ENCODE assay signal across 12 cellular contexts in genomic region chr19:6069268-6069771, GRCh38. TPM values are rescaled to one million over a fixed set of nuclear protein-coding genes. Genes with fewer than 3 reads are reported as not detected.
A peak's percentile ranks its signal among the peaks of the same experiment; 100 is the strongest.
DNase-seq lines count a peak whose midpoint lies in the region; ATAC-seq, FAIRE-seq and TF ChIP-seq lines count a peak whose summit lies in the region.
"Had no signal": no experiment of that assay in that cellular context is flagged by ENCODE, and none has a peak within 500 bp of the region (broad histone marks: within the 10 kb centered on the region; RNA-seq: fewer than 3 reads in every experiment).

No MANE protein-coding gene starts in this region.

- dilution Hi-C loops in mammary epithelial cell (cut with HindIII; ENCODE audit: low sequenced_read_pairs) = no loop called here

- no peak overlapping the region for H4K8ac ChIP-seq in H1 (ENCODE audit: extremely low read depth, insufficient read depth, low read length)

- H2AFZ ChIP-seq in H1 (ENCODE audit: low read length) (no peak overlapping the region), mammary epithelial cell (ENCODE audit: low read depth, low read length) (no peak overlapping the region)
- H2AFZ ChIP-seq: PC-9 had no signal

- intact Hi-C loops in mammary epithelial cell (cut with micrococcal nuclease) = no loop called here

- TF ChIP-seq POLR2A in H1 (IDR thresholded peaks at IDR 0.05; ENCODE audit: control extremely low read depth in 1 of 2, low read depth in 2 of 2, low read length in 2 of 2) = no peak

- no peak for TF ChIP-seq RAD21 in H1 (IDR thresholded peaks at IDR 0.05 in 1 of 2, conservative IDR thresholded peaks at IDR 0.05 in 1 of 2; ENCODE audit: low read depth in 2 of 2, low read length in 2 of 2)

- H3K4me1 ChIP-seq in H1 (replicated peaks in 1 of 4; ENCODE audit: control insufficient read depth in 3 of 4, insufficient read depth in 4 of 4, low read length in 3 of 4) (peaks cover 3 to 6% (median 4%) of the 10 kb centered on the region in 4 experiments; a peak in 6 of 7 replicates), mammary epithelial cell (ENCODE audit: insufficient read depth, low read length) (peaks cover 28% of the 10 kb centered on the region)

- H4K20me1 ChIP-seq in H1 (replicated peaks in 1 of 2; ENCODE audit: control insufficient read depth in 1 of 2, insufficient read depth in 2 of 2, low read length in 2 of 2) (peaks cover 0 to 2% of the 10 kb centered on the region in 2 experiments), mammary epithelial cell (ENCODE audit: insufficient read depth, low read length) (no peaks in the 10 kb centered on the region)

- no TSS peak for BruUV-seq in mammary epithelial cell (replicated peaks; lab: Mats Ljungman, UMichigan)

- H3K9me3 ChIP-seq in H1 (ENCODE audit: insufficient read depth in 2 of 2, low read depth in 1 of 2, low read length in 1 of 2) = no peaks in the 10 kb centered on the region
- H3K9me3 ChIP-seq in mammary epithelial cell (replicated peaks; ENCODE audit: insufficient read depth, low read length) = no peaks in the 10 kb centered on the region

- no peak overlapping the region for H2BK12ac ChIP-seq in H1 (ENCODE audit: low read depth, low read length)

- no peaks in the 10 kb centered on the region for H3K79me1 ChIP-seq in H1 (ENCODE audit: low read depth, low read length)

- peaks cover 4% of the 10 kb centered on the region; the same call in 1 of the 2 replicates for H3K23me2 ChIP-seq in H1 (ENCODE audit: low read depth, low read length)

- FAIRE-seq in H1 (lab: Jason Lieb, UNC) = no peak

- peaks cover 14% of the 10 kb centered on the region for H3K27me3 Mint-ChIP-seq in T-helper 1 cell treated with Interleukin-12 subunit alpha and Interleukin-12 subunit beta and Interleukin-4 antibody, amounts not matched to agents 30 μg/mL and 1 μg/mL, for 36 hours (ENCODE audit: low read depth)
- peaks cover 21 to 24% of the 10 kb centered on the region in 2 donors for H3K27me3 Mint-ChIP-seq in stimulated activated naive B cell treated with anti-CD40 and anti-IgM and Interleukin-4, amounts not matched to agents 10 μg/mL and 1 μg/mL and 100 μg/mL, for 72 hours

- peaks cover 12% of the 10 kb centered on the region for H3K4me1 Mint-ChIP-seq in T-helper 1 cell treated with Interleukin-12 subunit alpha and Interleukin-12 subunit beta and Interleukin-4 antibody, amounts not matched to agents 30 μg/mL and 1 μg/mL, for 36 hours (ENCODE audit: low read depth)
- H3K4me1 Mint-ChIP-seq in stimulated activated naive B cell treated with anti-CD40 and anti-IgM and Interleukin-4, amounts not matched to agents 10 μg/mL and 1 μg/mL and 100 μg/mL, for 72 hours = peaks cover 19 to 23% of the 10 kb centered on the region in 2 donors

- no peak overlapping the region for H4K5ac ChIP-seq in H1 (ENCODE audit: insufficient read length, low read depth, low read length)

- no peaks in the 10 kb centered on the region for H3K79me2 ChIP-seq in H1 (ENCODE audit: control insufficient read depth in 1 of 2, insufficient read depth in 2 of 2, low read length in 2 of 2)
- peaks cover 4% of the 10 kb centered on the region for H3K79me2 ChIP-seq in mammary epithelial cell (ENCODE audit: insufficient read depth, low read length)

- POLR2A ChIA-PET in H1 (lab: Charles Lee; ENCODE audit: partially characterized antibody) = interaction anchor here (1.0 to 1.5 kb wide), 2 partner anchors 8 to 9 kb away, joined by 3 to 4 read pairs; no protein-coding TSS in a partner anchor

- DNase-seq in activated CD4-positive, CD25-positive, alpha-beta regulatory T cell (lab: John Stamatoyannopoulos, UW) = no peak
- DNase-seq in H1 (ENCODE audit: low read depth in 1 of 2, low spot score in 2 of 2) (no peak), AG20443 (ENCODE audit: low spot score) (no peak), mammary epithelial cell (no peak)
- no peak for DNase-seq in stimulated activated naive B cell treated with anti-CD40 and anti-IgM and Interleukin-4, amounts not matched to agents 10 μg/mL and 1 μg/mL and 100 μg/mL, for 72 hours
- DNase-seq: DMS53, Kasumi-1, NCI-H2171 treated with DMSO at 0.1 percent for 48 hours, PC-9 had no signal

- TF ChIP-seq CTCF in H1 (IDR thresholded peaks at IDR 0.05; ENCODE audit: control extremely low read depth in 1 of 3, insufficient read depth in 1 of 3, low read depth in 1 of 3, low read length in 3 of 3) = no peak
- TF ChIP-seq CTCF in mammary epithelial cell (conservative IDR thresholded peaks at IDR 0.05 in 1 of 2, IDR thresholded peaks at IDR 0.05 in 1 of 2; ENCODE audit: extremely low read depth in 1 of 2, insufficient read depth in 1 of 2, low read depth in 1 of 2, low read length in 2 of 2) = no peak

- H3K27ac ChIP-seq in H1 (ENCODE audit: low read depth, low read length) (no peak overlapping the region), mammary epithelial cell (ENCODE audit: insufficient read depth, low read depth, low read length) (no peak overlapping the region)
- H3K27ac ChIP-seq: PC-9 had no signal

- H3K36me3 ChIP-seq in H1 (ENCODE audit: control insufficient read depth in 2 of 4, insufficient read depth in 4 of 4, low read length in 3 of 4) (no peaks in the 10 kb centered on the region), mammary epithelial cell (ENCODE audit: insufficient read depth, low read length) (no peaks in the 10 kb centered on the region)

- no peak overlapping the region for H3K9ac ChIP-seq in H1 (replicated peaks in 1 of 4; ENCODE audit: extremely low read depth in 1 of 4, low read depth in 3 of 4, low read length in 3 of 4)
- no peak overlapping the region for H3K9ac ChIP-seq in mammary epithelial cell (ENCODE audit: insufficient read depth, low read length)

- no peak overlapping the region for H3K4me3 Mint-ChIP-seq in T-helper 1 cell treated with Interleukin-12 subunit alpha and Interleukin-12 subunit beta and Interleukin-4 antibody, amounts not matched to agents 30 μg/mL and 1 μg/mL, for 36 hours
- H3K4me3 Mint-ChIP-seq in stimulated activated naive B cell treated with anti-CD40 and anti-IgM and Interleukin-4, amounts not matched to agents 10 μg/mL and 1 μg/mL and 100 μg/mL, for 72 hours = peak overlapping the region; percentile 35 to 77

- no peak overlapping the region for H3K4ac ChIP-seq in H1 (replicated peaks; ENCODE audit: insufficient read length, low read depth, low read length)

- in situ Hi-C loops in mammary epithelial cell (cut with MboI; ENCODE audit: low sequenced_read_pairs in 2 of 2) = no loop called here

- H4K91ac ChIP-seq in H1 (replicated peaks; ENCODE audit: insufficient read length, low read length) = no peak overlapping the region

- H3K4me2 ChIP-seq in H1 (ENCODE audit: insufficient read depth in 1 of 2, low read depth in 2 of 2, low read length in 2 of 2) (no peak overlapping the region), mammary epithelial cell (ENCODE audit: insufficient read depth, low read depth, low read length) (no peak overlapping the region)
- H3K4me2 ChIP-seq: PC-9 had no signal

- H2BK120ac ChIP-seq in H1 (replicated peaks; ENCODE audit: low read depth, low read length) = no peak overlapping the region

- H3K4me3 ChIP-seq in H1 (ENCODE audit: extremely low read depth in 1 of 4, insufficient read depth in 2 of 4, low read depth in 3 of 4, low read length in 4 of 4) (no peak overlapping the region), mammary epithelial cell (replicated peaks in 1 of 3; ENCODE audit: insufficient read depth in 1 of 3, low read depth in 2 of 3, low read length in 3 of 3) (no peak overlapping the region)
- H3K4me3 ChIP-seq: PC-9 had no signal

- peaks cover 6% of the 10 kb centered on the region for H3K9me3 Mint-ChIP-seq in T-helper 1 cell treated with Interleukin-12 subunit alpha and Interleukin-12 subunit beta and Interleukin-4 antibody, amounts not matched to agents 30 μg/mL and 1 μg/mL, for 36 hours
- H3K9me3 Mint-ChIP-seq in stimulated activated naive B cell treated with anti-CD40 and anti-IgM and Interleukin-4, amounts not matched to agents 10 μg/mL and 1 μg/mL and 100 μg/mL, for 72 hours = peaks cover 4 to 6% of the 10 kb centered on the region in 2 donors

- CTCF ChIA-PET in H1 (lab: Charles Lee; ENCODE audit: partially characterized antibody) (interaction anchor here (1.2 kb wide), 1 partner anchor 22 kb away, joined by 5 read pairs; no protein-coding TSS in a partner anchor), mammary epithelial cell (lab: Charles Lee; ENCODE audit: low non-redundant PET) (no interaction called here)

- H2AK5ac ChIP-seq in H1 (ENCODE audit: low read depth, low read length) = peak overlapping the region; percentile 39; the same call in 1 of the 2 replicates

- H3K18ac ChIP-seq in H1 (ENCODE audit: extremely low read depth, low read length) = no peak overlapping the region

- peaks cover 5% of the 10 kb centered on the region for H3K36me3 Mint-ChIP-seq in T-helper 1 cell treated with Interleukin-12 subunit alpha and Interleukin-12 subunit beta and Interleukin-4 antibody, amounts not matched to agents 30 μg/mL and 1 μg/mL, for 36 hours (ENCODE audit: low read depth)
- peaks cover 4 to 6% of the 10 kb centered on the region in 2 donors for H3K36me3 Mint-ChIP-seq in stimulated activated naive B cell treated with anti-CD40 and anti-IgM and Interleukin-4, amounts not matched to agents 10 μg/mL and 1 μg/mL and 100 μg/mL, for 72 hours

- no peak overlapping the region for H3K14ac ChIP-seq in H1 (ENCODE audit: insufficient read length)

- H2BK20ac ChIP-seq in H1 (ENCODE audit: low read length) = no peak overlapping the region

- H3K27me3 ChIP-seq in H1 (replicated peaks in 1 of 4; ENCODE audit: control insufficient read depth in 3 of 4, extremely low read depth in 1 of 4, insufficient read depth in 3 of 4, low read length in 3 of 4) (no peaks in the 10 kb centered on the region), mammary epithelial cell (ENCODE audit: insufficient read depth, low read length) (no peaks in the 10 kb centered on the region)

- ATAC-seq in activated CD4-positive, CD25-positive, alpha-beta regulatory T cell treated with anti-CD3 and anti-CD28 coated beads, Interleukin-2, amount 50 U/mL, for 24 hours = peak; percentile 15 to 41
- ATAC-seq in stimulated activated naive B cell treated with anti-CD40 and anti-IgM and Interleukin-4, amounts not matched to agents 10 μg/mL and 1 μg/mL and 100 μg/mL, for 72 hours (replicated peaks) = peak; percentile 76 to 79
- no peak for ATAC-seq in GM21529 (IDR thresholded peaks at IDR 0.05; ENCODE audit: unreplicated experiment)

- no peak overlapping the region for H2BK15ac ChIP-seq in H1 (ENCODE audit: low read length)

- TF ChIP-seq EP300 in H1 (IDR thresholded peaks at IDR 0.05; ENCODE audit: borderline replicate concordance in 1 of 2, low read depth in 2 of 2, low read length in 2 of 2) = no peak

- no peak overlapping the region for H3K56ac ChIP-seq in H1 (replicated peaks; ENCODE audit: insufficient read length, low read depth, low read length)

- no peak overlapping the region for H3K23ac ChIP-seq in H1 (ENCODE audit: insufficient read length)

- peak overlapping the region; percentile 47 for H3K27ac Mint-ChIP-seq in T-helper 1 cell treated with Interleukin-12 subunit alpha and Interleukin-12 subunit beta and Interleukin-4 antibody, amounts not matched to agents 30 μg/mL and 1 μg/mL, for 36 hours
- peak overlapping the region; percentile 95 for H3K27ac Mint-ChIP-seq in stimulated activated naive B cell treated with anti-CD40 and anti-IgM and Interleukin-4, amounts not matched to agents 10 μg/mL and 1 μg/mL and 100 μg/mL, for 72 hours

- no peak overlapping the region for H2BK5ac ChIP-seq in H1 (ENCODE audit: low read depth, low read length)

RNA-seq across cellular contexts. Expression of gene RFX2, which starts 41.0 kb away (rescaled TPM):
- 4.8 and 5.5 TPM in 2 replicates for total RNA-seq in H1 (2021; fragmentation: NEBNext Ultra II Directional; extraction: Animal tissue kit (Norgen Biotek cat#: 25700))
- polyA plus RNA-seq in H1 (2011; rRNA removed) (5.3 and 5.9 TPM in 2 replicates), mammary epithelial cell (8.2 TPM)
- polyA plus RNA-seq in H1 (2011; cell fraction: cytosol; rRNA removed) = 5.6 TPM
- polyA plus RNA-seq in H1 (2011; cell fraction: nucleus; rRNA removed) = 7.7 TPM
- polyA plus RNA-seq in H1 (2012, experiment 1 of 2) = 1.8 to 4.5 TPM (median 3.3 TPM) in 4 replicates
- polyA plus RNA-seq in H1 (2012, experiment 2 of 2) = 3.1 TPM
- polyA plus RNA-seq in H1 (2013, experiment 1 of 2) = 2.8 TPM
- polyA plus RNA-seq in H1 (2013, experiment 2 of 2) = 3.4 TPM
- 5.0 and 6.5 TPM in 2 replicates for polyA minus RNA-seq in H1 (2011; rRNA and poly(A)+ RNA removed)
- polyA minus RNA-seq in H1 (2011; cell fraction: cytosol; rRNA and poly(A)+ RNA removed) = 7.0 TPM
- 9.9 TPM for polyA minus RNA-seq in H1 (2011; cell fraction: nucleus; rRNA and poly(A)+ RNA removed)
- total RNA-seq in mammary epithelial cell = 10 to 100 TPM in 1 of 2 donors, 1 to 10 TPM in 1; 6.5 to 15.6 TPM
- 48.1 TPM for polyA minus RNA-seq in mammary epithelial cell
